In genomic region chr20:51534764-51535386, GRCh38 we compare ENCODE assay signal across 2 cellular contexts.
TF ChIP-seq lines count a peak whose summit lies in the region.

No MANE protein-coding gene starts in this region.

TF ChIP-seq in GM12878, 131 proteins besides CTCF, POLR2A, EP300 and RAD21:
- TF ChIP-seq E2F8 (IDR thresholded peaks at IDR 0.05; ENCODE audit: low read depth, partially characterized antibody) (no peak), TCF7 (IDR thresholded peaks at IDR 0.05; ENCODE audit: borderline replicate concordance) (no peak), SMARCA5 (IDR thresholded peaks at IDR 0.05) (no peak), PRDM15 (CRISPR knock-in tag; IDR thresholded peaks at IDR 0.05) (no peak)

TF ChIP-seq in HepG2, 621 proteins besides CTCF, POLR2A, EP300 and RAD21:
- TF ChIP-seq ZNF616 (CRISPR knock-in tag; IDR thresholded peaks at IDR 0.05; ENCODE audit: low read depth) (no peak), ZBTB21 (CRISPR knock-in tag; IDR thresholded peaks at IDR 0.05) (no peak), DZIP1 (CRISPR knock-in tag; IDR thresholded peaks at IDR 0.05) (no peak), ZNF34 (CRISPR knock-in tag; IDR thresholded peaks at IDR 0.05; ENCODE audit: borderline replicate concordance) (no peak), KIAA2018 (CRISPR knock-in tag; IDR thresholded peaks at IDR 0.05; ENCODE audit: borderline replicate concordance) (no peak), MLLT10 (CRISPR knock-in tag; IDR thresholded peaks at IDR 0.05) (no peak), HMGA1 (CRISPR knock-in tag; conservative IDR thresholded peaks at IDR 0.05) (no peak), ZNF331 (CRISPR knock-in tag; IDR thresholded peaks at IDR 0.05) (no peak), ZNF282 (IDR thresholded peaks at IDR 0.05; ENCODE audit: partially characterized antibody) (no peak), ZBTB7A (CRISPR knock-in tag; IDR thresholded peaks at IDR 0.05) (no peak), ZNF761 (CRISPR knock-in tag; conservative IDR thresholded peaks at IDR 0.05) (no peak), ZNF232 (CRISPR knock-in tag; IDR thresholded peaks at IDR 0.05; ENCODE audit: borderline replicate concordance) (no peak), SYNCRIP (IDR thresholded peaks at IDR 0.05; ENCODE audit: insufficient read depth, low read depth, low read length) (no peak)
TF ChIP-seq in HepG2: peak in this region for 0.
